Comparison of ENCODE assay signal across 9 cellular contexts in genomic region chr2:183070942-183071844, GRCh38. TPM values are rescaled to one million over a fixed set of nuclear protein-coding genes. Genes with fewer than 3 reads are reported as not detected.
DNase-seq lines count a peak whose midpoint lies in the region; ATAC-seq, FAIRE-seq and TF ChIP-seq lines count a peak whose summit lies in the region.
"Had no signal": no experiment of that assay in that cellular context is flagged by ENCODE, and none has a peak within 500 bp of the region (broad histone marks: within the 10 kb centered on the region; RNA-seq: fewer than 3 reads in every experiment).

No MANE protein-coding gene starts in this region.

- POLR2A ChIA-PET in HCT116 (lab: Charles Lee): no interaction called here

- H3K4me1 ChIP-seq in HCT116 (ENCODE audit: control insufficient read depth in 1 of 2, insufficient read depth in 2 of 2, low read length in 2 of 2): no peaks in the 10 kb centered on the region
- no peaks in the 10 kb centered on the region for H3K4me1 ChIP-seq in left lung

- H3K27ac ChIP-seq in HCT116 (ENCODE audit: low read depth, low read length) (no peak overlapping the region), left lung (no peak overlapping the region)

- TF ChIP-seq CTCF in AG09319 (IDR thresholded peaks at IDR 0.05; ENCODE audit: low read depth, low read length) (peak; percentile 57), HCT116 (IDR thresholded peaks at IDR 0.05 in 2 of 3, conservative IDR thresholded peaks at IDR 0.05 in 1 of 3; ENCODE audit: borderline replicate concordance in 1 of 3, insufficient read depth in 1 of 3, low read depth in 2 of 3, low read length in 2 of 3) (peak in 2 of 3 experiments; percentile 50 to 59; a peak in 4 of 6 replicates), bronchial epithelial cell (IDR thresholded peaks at IDR 0.05; ENCODE audit: insufficient read depth, low read length, severe bottlenecking) (peak; percentile 61), left lung (IDR thresholded peaks at IDR 0.05) (peak; percentile 46 to 52)

- H2AFZ ChIP-seq in HCT116 (ENCODE audit: low read depth, low read length, poor library complexity, severe bottlenecking): no peak overlapping the region

- H3K4me3 ChIP-seq in HCT116 (replicated peaks in 1 of 2; ENCODE audit: low read depth in 1 of 2, low read length in 2 of 2): no peak overlapping the region
- H3K4me3 ChIP-seq in bronchial epithelial cell (ENCODE audit: low read depth, low read length): no peak overlapping the region
- no peak overlapping the region for H3K4me3 ChIP-seq in left lung

- CTCF ChIA-PET in HCT116 (lab: Charles Lee): interaction anchor here (0.8 kb wide), 1 partner anchor 12 kb away, joined by 3 read pairs; no protein-coding TSS in a partner anchor

- H3K9me2 ChIP-seq in HCT116 (ENCODE audit: insufficient read depth): no peaks in the 10 kb centered on the region; the same call in 1 of the 2 replicates

- no TSS peak for BruUV-seq in HCT116 (replicated peaks; lab: Mats Ljungman, UMichigan)

- DNase-seq in AG09319 (ENCODE audit: extremely low read depth, low read depth) (no peak), HCT116 (ENCODE audit: low read depth, low spot score) (no peak), bronchial epithelial cell (ENCODE audit: low read depth) (peak; percentile 28), left lung (peak in 1 of 2 donors; percentile 68), NCI-H524 (lab: John Stamatoyannopoulos, UW) (no peak), NCI-H1436 treated with DMSO at 0.1 percent for 48 hours (lab: John Stamatoyannopoulos, UW) (no peak), activated T-cell treated with anti-CD3 and anti-CD28 coated beads for 4 hours (no peak)
- DNase-seq in effector CD4-positive, alpha-beta T cell: no peak
- DNase-seq: activated naive CD4-positive, alpha-beta T cell treated with anti-CD3 and anti-CD28 coated beads, Interleukin-2, amount 10 ng/mL, durations not matched to agents 7 days and 5 days had no signal

- no peak for FAIRE-seq in bronchial epithelial cell (lab: Jason Lieb, UNC)

- H3K4me2 ChIP-seq in HCT116 (ENCODE audit: low read length): no peak overlapping the region

- H3K36me3 ChIP-seq in HCT116 (ENCODE audit: control insufficient read depth in 1 of 2, insufficient read depth in 2 of 2, low read length in 2 of 2) (no peaks in the 10 kb centered on the region), bronchial epithelial cell (ENCODE audit: control insufficient read depth, insufficient read depth, low read length) (no peaks in the 10 kb centered on the region), left lung (no peaks in the 10 kb centered on the region)

- ATAC-seq in HCT116 (peak; percentile 73), left lung (peak; percentile 46)

- H4K20me1 ChIP-seq in HCT116 (ENCODE audit: insufficient read depth): no peaks in the 10 kb centered on the region

- intact Hi-C loops in HCT116 (cut with micrococcal nuclease): no loop called here
- intact Hi-C loops in left lung (cut with DNase I): no loop called here

- no peak overlapping the region for H3K9ac ChIP-seq in HCT116 (ENCODE audit: low read length)

- RAD21 ChIA-PET in HCT116 (lab: Charles Lee; ENCODE audit: low non-redundant PET in 1 of 2, low total read pairs in 2 of 2, uncharacterized antibody in 2 of 2, unreplicated experiment in 2 of 2): no interaction called here

- no peaks in the 10 kb centered on the region for H3K27me3 ChIP-seq in HCT116 (ENCODE audit: insufficient read depth, low read length)
- H3K27me3 ChIP-seq in bronchial epithelial cell (ENCODE audit: control insufficient read depth, insufficient read depth, low read length): no peaks in the 10 kb centered on the region
- no peaks in the 10 kb centered on the region for H3K27me3 ChIP-seq in left lung

- TF ChIP-seq POLR2A in HCT116 (IDR thresholded peaks at IDR 0.05; ENCODE audit: borderline replicate concordance, extremely low read depth, insufficient read depth, insufficient read length): no peak

- H3K9me3 ChIP-seq in HCT116 (ENCODE audit: control insufficient read depth in 1 of 2, insufficient read depth in 1 of 2, low read depth in 1 of 2, low read length in 2 of 2): peaks cover 7 to 11% of the 10 kb centered on the region in 2 experiments; a peak in 2 of 4 replicates
- H3K9me3 ChIP-seq in left lung: peaks cover 0 to 4% of the 10 kb centered on the region in 2 donors

- H3K79me2 ChIP-seq in HCT116 (ENCODE audit: insufficient read depth, low read length): no peaks in the 10 kb centered on the region

- TF ChIP-seq RAD21 in HCT116 (IDR thresholded peaks at IDR 0.05; ENCODE audit: low read depth): no peak

TF ChIP-seq in HCT116, 20 proteins besides CTCF, POLR2A, EP300 and RAD21:
- no peak for TF ChIP-seq CBX3 (IDR thresholded peaks at IDR 0.05; ENCODE audit: low read depth)
- TF ChIP-seq ZBTB33 (IDR thresholded peaks at IDR 0.05; ENCODE audit: extremely low read depth, insufficient replicate concordance, low read length): no peak
- no peak for TF ChIP-seq FOSL1 (IDR thresholded peaks at IDR 0.05; ENCODE audit: low read depth)
- TF ChIP-seq SIN3A (IDR thresholded peaks at IDR 0.05; ENCODE audit: low read depth): no peak
- TF ChIP-seq ZNF274 (IDR thresholded peaks at IDR 0.05; ENCODE audit: low read depth, low read length): no peak
- TF ChIP-seq POLR2AphosphoS5 (IDR thresholded peaks at IDR 0.05; ENCODE audit: low read depth, low read length): no peak
- no peak for TF ChIP-seq ATF3 (IDR thresholded peaks at IDR 0.05)

RNA-seq across cellular contexts. Expression of gene DUSP19, which starts 7.4 kb away (rescaled TPM):
- total RNA-seq in HCT116 (2021; ENCODE audit: unreplicated experiment): 2.9 TPM
- 0.39 and 0.47 TPM in 2 replicates for polyA plus RNA-seq in HCT116 (2012)
- under 0.01 and 0.38 TPM in 2 replicates for total RNA-seq in bronchial epithelial cell
- 1 to 10 TPM; 4.2 to 5.9 TPM for total RNA-seq in left lung

RNA-seq across cellular contexts. Expression of gene NCKAP1, which starts 32.9 kb away (rescaled TPM):
- total RNA-seq in HCT116 (2021; ENCODE audit: unreplicated experiment) (115 TPM), bronchial epithelial cell (180 and 214 TPM in 2 replicates), left lung (100 to 1,000 TPM; 119 to 128 TPM)
- 67.6 and 70.4 TPM in 2 replicates for polyA plus RNA-seq in HCT116 (2012)

RNA-seq across cellular contexts. Expression of gene NUP35, which starts 53.0 kb away (rescaled TPM):
- 33.4 TPM for total RNA-seq in HCT116 (2021; ENCODE audit: unreplicated experiment)
- 9.2 and 12.6 TPM in 2 replicates for polyA plus RNA-seq in HCT116 (2012)
- total RNA-seq in bronchial epithelial cell: 5.5 and 9.7 TPM in 2 replicates
- total RNA-seq in left lung: 10 to 100 TPM; 13.3 to 15.5 TPM
